Comparison of ENCODE assay signal across 10 cellular contexts in the genomic region with DNA sequence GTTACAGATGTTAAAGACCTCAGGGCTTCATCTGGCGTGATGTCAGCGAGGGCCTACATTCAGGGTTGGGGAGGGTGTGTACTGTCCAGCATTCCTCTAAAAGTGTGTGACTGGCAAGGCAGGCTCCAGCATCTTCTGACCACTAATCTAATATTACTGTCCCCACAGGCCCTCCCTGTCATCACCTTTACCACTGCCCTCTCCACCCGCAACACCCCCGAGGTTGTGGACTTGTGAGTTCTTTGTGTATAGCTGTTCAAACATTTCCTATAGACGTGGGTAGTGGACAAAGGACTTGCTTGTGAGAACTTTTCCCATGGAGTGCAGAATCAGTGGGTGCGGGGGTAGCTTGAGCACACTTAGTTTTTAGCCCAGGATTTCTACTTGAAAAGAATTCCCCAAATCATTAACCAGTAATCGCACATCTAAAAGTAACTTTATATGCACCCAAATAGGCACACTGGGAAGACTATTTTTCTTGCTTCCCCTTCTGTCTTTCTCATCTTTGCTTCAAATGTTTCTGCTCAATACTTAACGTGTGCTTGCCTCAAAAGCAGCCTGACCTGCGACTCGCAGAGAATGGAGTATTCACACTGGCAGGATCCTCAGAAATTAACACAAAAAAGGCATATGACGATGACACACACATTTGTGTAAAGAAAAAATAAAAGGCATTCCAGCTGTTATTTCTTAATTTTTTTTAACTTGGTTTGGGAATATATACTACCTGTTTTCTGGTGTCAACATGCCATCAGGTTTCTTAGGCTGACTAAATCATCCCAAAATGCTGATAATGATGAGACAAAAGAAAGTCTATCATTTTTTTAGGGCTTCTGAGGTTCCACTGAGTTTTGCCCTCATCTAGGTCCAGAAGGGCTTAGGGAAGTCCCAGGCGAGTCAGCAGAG.
DNase-seq lines count a peak whose midpoint lies in the region; ATAC-seq and TF ChIP-seq lines count a peak whose summit lies in the region.
"Had no signal": no experiment of that assay in that cellular context is flagged by ENCODE, and none has a peak within 500 bp of the region (broad histone marks: within the 10 kb centered on the region; RNA-seq: fewer than 3 reads in every experiment).

No MANE protein-coding gene starts in this region.

- H3K27me3 ChIP-seq in right cardiac atrium (ENCODE audit: control insufficient read depth, insufficient read depth) (no peaks in the 10 kb centered on the region), body of pancreas (no peaks in the 10 kb centered on the region), dorsolateral prefrontal cortex (no peaks in the 10 kb centered on the region)

- no peak overlapping the region for H3K4me3 ChIP-seq in right cardiac atrium (ENCODE audit: low read length)
- no peak overlapping the region for H3K4me3 ChIP-seq in body of pancreas
- H3K4me3 ChIP-seq in dorsolateral prefrontal cortex, result no peak overlapping the region

- no peak for TF ChIP-seq POLR2A in body of pancreas (IDR thresholded peaks at IDR 0.05)

- H3K27ac ChIP-seq in right cardiac atrium (ENCODE audit: low read length), result peak overlapping the region; percentile 19
- peak overlapping the region; percentile 72 to 88 (median 83) for H3K27ac ChIP-seq in body of pancreas
- H3K27ac ChIP-seq in dorsolateral prefrontal cortex, result no peak overlapping the region

- H3K4me1 Mint-ChIP-seq in mesothelial cell of epicardium, result peaks cover 29% of the 10 kb centered on the region

- no peaks in the 10 kb centered on the region for H3K36me3 ChIP-seq in body of pancreas (replicated peaks in 1 of 2; ENCODE audit: insufficient read depth in 1 of 2, low read depth in 2 of 2)

- DNase-seq in right cardiac atrium (peak in 1 of 3 donors; percentile 26), Right ventricle myocardium superior (no peak), body of pancreas (no peak), mesothelial cell of epicardium (ENCODE audit: low spot score in 2 of 2, unreplicated experiment in 2 of 2) (no peak), NCI-H774 (lab: John Stamatoyannopoulos, UW) (no peak), DMS 273 (lab: John Stamatoyannopoulos, UW; ENCODE audit: unreplicated experiment) (no peak), dorsolateral prefrontal cortex (no peak)
- DNase-seq in stimulated activated CD4-positive, alpha-beta T cell treated with anti-CD3 and anti-CD28 coated beads, Interleukin-4, amount 100 ng/mL, for 1 hour, result no peak
- DNase-seq: C1 segment of cervical spinal cord had no signal

- ATAC-seq in right cardiac atrium (no peak), Right ventricle myocardium superior (ENCODE audit: poor library complexity) (no peak), body of pancreas (no peak)

- H3K36me3 Mint-ChIP-seq in mesothelial cell of epicardium, result no peaks in the 10 kb centered on the region
- H3K36me3 Mint-ChIP-seq: memory B cell had no signal

- intact Hi-C loops in right cardiac atrium (cut with DNase I) (no loop called here), Right ventricle myocardium superior (cut with DNase I) (no loop called here), body of pancreas (cut with DNase I) (loop anchor here (10.0 kb wide), 1 partner anchor 52 kb away; no protein-coding TSS in a partner anchor), dorsolateral prefrontal cortex (cut with DNase I) (no loop called here)

- H3K4me3 Mint-ChIP-seq in mesothelial cell of epicardium, result no peak overlapping the region
- H3K4me3 Mint-ChIP-seq: memory B cell had no signal

- TF ChIP-seq CTCF in body of pancreas (IDR thresholded peaks at IDR 0.05) (no peak), mesothelial cell of epicardium (IDR thresholded peaks at IDR 0.05; ENCODE audit: unreplicated experiment) (no peak), dorsolateral prefrontal cortex (IDR thresholded peaks at IDR 0.05 in 54 of 56, conservative IDR thresholded peaks at IDR 0.05 in 2 of 56; ENCODE audit: low read depth in 1 of 56, partially characterized antibody in 56 of 56) (no peak)

- peaks cover 11% of the 10 kb centered on the region for H3K4me1 ChIP-seq in right cardiac atrium (ENCODE audit: control insufficient read depth, insufficient read depth, low read length)
- H3K4me1 ChIP-seq in body of pancreas, result peaks cover 71% of the 10 kb centered on the region

- H3K9me3 ChIP-seq in right cardiac atrium (ENCODE audit: control insufficient read depth, low read length) (no peaks in the 10 kb centered on the region), body of pancreas (no peaks in the 10 kb centered on the region)

- H3K27ac Mint-ChIP-seq in mesothelial cell of epicardium, result peak overlapping the region; percentile 65

- no peaks in the 10 kb centered on the region for H3K27me3 Mint-ChIP-seq in mesothelial cell of epicardium (ENCODE audit: low read depth)
- H3K27me3 Mint-ChIP-seq: memory B cell had no signal

- H3K9me3 Mint-ChIP-seq in mesothelial cell of epicardium, result no peaks in the 10 kb centered on the region
- H3K9me3 Mint-ChIP-seq: memory B cell had no signal

- WGBS in right cardiac atrium, result 82% methylated on average over 12 of the region's 12 CpGs
- WGBS in body of pancreas, 2 donors, result 52 to 59% methylated on average over 12 of the region's 12 CpGs

Comparison
In these comparisons a context has a peak if more than half of its experiments do, and no peak if none do; other contexts are left out.
1. H3K27ac ChIP-seq: peak in right cardiac atrium (single experiment) and body of pancreas (4 of 4); none in dorsolateral prefrontal cortex (0 of 59).